In the genomic region with DNA sequence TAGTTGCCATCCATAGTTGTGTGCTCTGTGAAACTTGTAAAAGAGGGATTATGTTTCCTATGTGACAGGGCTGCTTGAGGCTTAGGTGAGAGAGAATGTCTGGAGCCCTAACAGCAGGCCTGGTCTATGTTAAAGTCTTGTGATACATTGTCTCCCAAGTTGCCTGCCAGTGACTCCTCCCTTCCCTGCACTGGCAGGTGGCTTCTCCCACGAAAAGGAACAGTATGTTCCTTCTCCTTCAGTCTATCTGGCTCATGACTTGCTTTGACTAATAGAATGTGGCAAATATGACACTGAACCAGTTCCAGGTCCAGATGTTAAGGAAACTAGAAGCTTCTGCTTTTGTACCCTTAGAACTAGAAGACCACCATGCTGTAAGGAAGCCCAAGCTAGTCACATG, we compare ENCODE assay signal across 24 cellular contexts. TPM values are rescaled to one million over a fixed set of nuclear protein-coding genes. Genes with fewer than 3 reads are reported as not detected.
"Had no signal": no experiment of that assay in that cellular context is flagged by ENCODE, and none has a peak within 500 bp of the region (broad histone marks: within the 10 kb centered on the region; RNA-seq: fewer than 3 reads in every experiment).

No MANE protein-coding gene starts in this region.

- H3K4me1 Mint-ChIP-seq: natural killer cell had no signal

- H3K27me3 ChIP-seq: ovary, transverse colon, uterus had no signal

- H3K36me3 ChIP-seq: lower lobe of right lung, ovary, sigmoid colon, transverse colon, upper lobe of right lung, uterus had no signal

- H3K27ac Mint-ChIP-seq: memory B cell; natural killer cell; stimulated activated memory B cell treated with anti-CD40 and anti-IgM and Interleukin-4, amounts not matched to agents 10 μg/mL and 1 μg/mL and 100 μg/mL, for 72 hours had no signal

- H3K27ac ChIP-seq: dorsolateral prefrontal cortex, lower lobe of right lung, ovary, psoas muscle, sigmoid colon, transverse colon, upper lobe of right lung, uterus had no signal

- H3K9me3 ChIP-seq: lower lobe of right lung, ovary, psoas muscle, sigmoid colon, transverse colon, upper lobe of right lung, uterus had no signal

- H3K36me3 Mint-ChIP-seq: memory B cell; natural killer cell; stimulated activated memory B cell treated with anti-CD40 and anti-IgM and Interleukin-4, amounts not matched to agents 10 μg/mL and 1 μg/mL and 100 μg/mL, for 72 hours had no signal

- H3K9me3 Mint-ChIP-seq: memory B cell, natural killer cell had no signal

- FAIRE-seq: frontal cortex, keratinocyte had no signal

- H3K4me3 ChIP-seq: dorsolateral prefrontal cortex, lower lobe of right lung, ovary, psoas muscle, sigmoid colon, transverse colon, upper lobe of right lung, uterus had no signal

- DNase-seq: dorsolateral prefrontal cortex; effector CD4-positive, alpha-beta T cell; left ventricle myocardium superior; lower lobe of right lung; natural killer cell; occipital lobe; ovary; posterior cingulate gyrus; psoas muscle; right cardiac atrium; sigmoid colon; stimulated activated CD4-positive, alpha-beta T cell treated with anti-CD3 and anti-CD28 coated beads, Interleukin-2, amount 100 ng/mL, for 24 hours; stimulated activated CD4-positive, alpha-beta T cell treated with anti-CD3 and anti-CD28 coated beads, Interleukin-4, amount 100 ng/mL, for 4 hours; stimulated activated naive CD8-positive, alpha-beta T cell treated with anti-CD3 and anti-CD28 coated beads, Interleukin-15, Interleukin-2, amounts not matched to agents 100 U/mL and 50 U/mL, for 24 hours; substantia nigra; transverse colon; upper lobe of right lung; uterus had no signal

- H3K4me3 Mint-ChIP-seq: memory B cell; natural killer cell; stimulated activated memory B cell treated with anti-CD40 and anti-IgM and Interleukin-4, amounts not matched to agents 10 μg/mL and 1 μg/mL and 100 μg/mL, for 72 hours had no signal

- H3K4me1 ChIP-seq: psoas muscle, uterus had no signal

RNA-seq across cellular contexts. Expression of a gene that starts 5.9 kb away (rescaled TPM):
- total RNA-seq: frontal cortex had no signal

RNA-seq across cellular contexts. Expression of a gene that starts 15.6 kb away (rescaled TPM):
- total RNA-seq: mononuclear cell, natural killer cell, skeletal muscle tissue had no signal
